Comparison of ENCODE assay signal across 18 cellular contexts in genomic region chr12:55722948-55723347, GRCh38. TPM values are rescaled to one million over a fixed set of nuclear protein-coding genes. Genes with fewer than 3 reads are reported as not detected.
DNase-seq lines count a peak whose midpoint lies in the region; ATAC-seq, FAIRE-seq and TF ChIP-seq lines count a peak whose summit lies in the region.
"Had no signal": no experiment of that assay in that cellular context is flagged by ENCODE, and none has a peak within 500 bp of the region (broad histone marks: within the 10 kb centered on the region; RNA-seq: fewer than 3 reads in every experiment).

No MANE protein-coding gene starts in this region.

- TF ChIP-seq EP300 in HepG2 (IDR thresholded peaks at IDR 0.05; ENCODE audit: low read depth in 2 of 2, low read length in 2 of 2) (no peak), HepG2 (CRISPR knock-in tag; IDR thresholded peaks at IDR 0.05; ENCODE audit: borderline replicate concordance) (no peak), gastroesophageal sphincter (IDR thresholded peaks at IDR 0.05) (no peak)

- in situ Hi-C loops in HepG2 (cut with HindIII; ENCODE audit: extremely low pct_ligation_motif_present, low pct_unique_long_range_greater_than_20kb) = no loop called here

- H3K27me3 ChIP-seq in HepG2 (ENCODE audit: control insufficient read depth in 1 of 2, insufficient read depth in 2 of 2, low read length in 2 of 2) = no peaks in the 10 kb centered on the region; a peak in 1 of 5 replicates
- H3K27me3 ChIP-seq in right lobe of liver = no peaks in the 10 kb centered on the region
- H3K27me3 ChIP-seq in gastroesophageal sphincter = no peaks in the 10 kb centered on the region
- H3K27me3 ChIP-seq in psoas muscle (ENCODE audit: insufficient read depth in 3 of 3, low read length in 2 of 3) = no peaks in the 10 kb centered on the region
- no peaks in the 10 kb centered on the region for H3K27me3 ChIP-seq in small intestine (ENCODE audit: control insufficient read depth in 2 of 2, insufficient read depth in 2 of 2, low read length in 2 of 2)
- H3K27me3 ChIP-seq: spleen, uterus had no signal

- intact Hi-C loops in HepG2 (cut with micrococcal nuclease; ENCODE audit: unreplicated experiment) = loop anchor here (5.0 kb wide), 1 partner anchor 536 kb away; no protein-coding TSS in a partner anchor
- intact Hi-C loops in right lobe of liver (cut with DNase I) = loop anchor here in 1 of 2 donors (5.0 kb wide), 1 partner anchor 41 kb away; a partner anchor contains a TSS
- intact Hi-C loops in psoas muscle (cut with DNase I) = no loop called here

- 98% methylated on average over 6 of the region's 8 CpGs for WGBS in HepG2 (ENCODE audit: low lambda C conversion rate)
- 100% methylated on average over 1 of the region's 8 CpGs for WGBS in right lobe of liver (ENCODE audit: insufficient coverage, low coverage, low lambda C conversion rate, missing lambda C conversion rate)
- WGBS in gastroesophageal sphincter (ENCODE audit: low coverage in 1 of 2), 2 donors = 80 to 89% methylated on average over 2 to 6 of the region's 8 CpGs
- WGBS in psoas muscle, 3 donors = 64 to 87% (median 72%) methylated on average over 8 of the region's 8 CpGs
- WGBS in small intestine, 3 donors = 89 to 94% (median 92%) methylated on average over 8 of the region's 8 CpGs

- no peak overlapping the region for H3K9ac ChIP-seq in HepG2 (ENCODE audit: insufficient read depth, low read depth, low read length)

- H3K79me2 ChIP-seq in HepG2 (ENCODE audit: insufficient read depth, low read length) = peaks cover 9% of the 10 kb centered on the region

- 0 out of 2 replicates have a peak, but pooled peaks cover 8% of the 10 kb centered on the region for H4K20me1 ChIP-seq in HepG2 (ENCODE audit: insufficient read depth, low read length)

- ATAC-seq in HepG2 = no peak
- ATAC-seq in right lobe of liver = no peak
- no peak for ATAC-seq in gastroesophageal sphincter
- no peak for ATAC-seq in psoas muscle
- no peak for ATAC-seq in GM19467 (IDR thresholded peaks at IDR 0.05; ENCODE audit: unreplicated experiment)
- ATAC-seq in GM19452 (IDR thresholded peaks at IDR 0.05; ENCODE audit: unreplicated experiment) = no peak
- ATAC-seq: stimulated activated memory B cell treated with anti-CD40 and anti-IgM and Interleukin-4, amounts not matched to agents 10 μg/mL and 1 μg/mL and 100 μg/mL, for 72 hours had no signal

- CTCF ChIA-PET in HepG2 (lab: Yijun Ruan, JAX; ENCODE audit: low intra/inter-chr PET ratio, low total read pairs) = interaction anchor here (1.4 to 3.4 kb wide), 2 partner anchors 14 to 42 kb away, joined by 3 to 36 read pairs; a partner anchor contains a TSS

- H3K9me3 ChIP-seq in HepG2 (ENCODE audit: low read length) = no peaks in the 10 kb centered on the region
- H3K9me3 ChIP-seq in right lobe of liver = no peaks in the 10 kb centered on the region
- no peaks in the 10 kb centered on the region for H3K9me3 ChIP-seq in gastroesophageal sphincter
- no peaks in the 10 kb centered on the region for H3K9me3 ChIP-seq in psoas muscle
- H3K9me3 ChIP-seq in small intestine (ENCODE audit: control insufficient read depth, low read depth) = no peaks in the 10 kb centered on the region
- H3K9me3 ChIP-seq: spleen, uterus had no signal

- peaks cover 84% of the 10 kb centered on the region for H3K4me1 ChIP-seq in HepG2 (ENCODE audit: insufficient read depth, low read length)
- peaks cover 0 to 56% (median 15%) of the 10 kb centered on the region in 4 donors for H3K4me1 ChIP-seq in right lobe of liver
- H3K4me1 ChIP-seq in gastroesophageal sphincter = peaks cover 23 to 99% (median 74%) of the 10 kb centered on the region in 3 donors
- H3K4me1 ChIP-seq in psoas muscle = peaks cover 94% of the 10 kb centered on the region
- H3K4me1 ChIP-seq in small intestine (ENCODE audit: control insufficient read depth in 2 of 2, insufficient read depth in 1 of 2, low read depth in 1 of 2, low read length in 1 of 2) = peaks cover 5 to 11% of the 10 kb centered on the region in 2 donors

- no peak for DNase-seq in HepG2 (ENCODE audit: low spot score)
- DNase-seq in right lobe of liver = no peak
- DNase-seq in psoas muscle = peak; percentile 13 to 59
- no peak for DNase-seq in activated CD4-positive, alpha-beta T cell treated with anti-CD3 and anti-CD28 coated beads for 1 hour
- no peak for DNase-seq in small intestine
- DNase-seq: activated CD4-positive, CD25-positive, alpha-beta regulatory T cell treated with anti-CD3 and anti-CD28 coated beads, Interleukin-2, amount 50 U/mL, for 72 hours; activated gamma-delta T cell treated with Interleukin-2 at 50 U/mL for 16 hours; Kasumi-1; NCI-H1436 treated with DMSO at 0.1 percent for 48 hours; occipital lobe; SHP77; spleen; uterus had no signal

- FAIRE-seq in HepG2 (lab: Jason Lieb, UNC) (no peak), small intestine (lab: Jason Lieb, UNC) (no peak)

- POLR2A ChIA-PET in HepG2 (lab: Yijun Ruan, JAX) = interaction anchor here (0.8 to 5.3 kb wide), 2 partner anchors 15 to 41 kb away, joined by 3 to 23 read pairs; a partner anchor contains a TSS

- BruUV-seq in HepG2 (replicated peaks; lab: Mats Ljungman, UMichigan) = TSS peak; percentile 8

- no peak overlapping the region for H2AFZ ChIP-seq in HepG2 (ENCODE audit: low read length)

- TF ChIP-seq CTCF in HepG2 (CRISPR knock-in tag; IDR thresholded peaks at IDR 0.05) (no peak), right lobe of liver (IDR thresholded peaks at IDR 0.05) (no peak), gastroesophageal sphincter (IDR thresholded peaks at IDR 0.05) (no peak), psoas muscle (IDR thresholded peaks at IDR 0.05) (no peak)

- peaks cover 10 to 25% of the 10 kb centered on the region in 2 experiments for H3K36me3 ChIP-seq in HepG2 (replicated peaks in 1 of 2; ENCODE audit: control insufficient read depth in 1 of 2, insufficient read depth in 2 of 2, low read length in 2 of 2)
- peaks cover 0 to 23% (median 2%) of the 10 kb centered on the region in 4 donors for H3K36me3 ChIP-seq in right lobe of liver
- H3K36me3 ChIP-seq in gastroesophageal sphincter = peaks cover 0 to 36% of the 10 kb centered on the region in 2 donors
- H3K36me3 ChIP-seq in psoas muscle (ENCODE audit: insufficient read depth in 1 of 2, low read depth in 1 of 2) = peaks cover 7 to 50% of the 10 kb centered on the region in 2 donors
- H3K36me3 ChIP-seq in small intestine (ENCODE audit: control insufficient read depth in 2 of 2, insufficient read depth in 2 of 2, low read length in 2 of 2) = peaks cover 5 to 14% of the 10 kb centered on the region in 2 donors
- H3K36me3 ChIP-seq: uterus had no signal

- no peak overlapping the region for H3K4me3 ChIP-seq in HepG2 (replicated peaks in 1 of 3; ENCODE audit: insufficient read depth in 1 of 3, low read depth in 2 of 3, low read length in 3 of 3)
- no peak overlapping the region for H3K4me3 ChIP-seq in right lobe of liver
- no peak overlapping the region for H3K4me3 ChIP-seq in gastroesophageal sphincter
- peak overlapping the region; percentile 29 for H3K4me3 ChIP-seq in psoas muscle
- H3K4me3 ChIP-seq in small intestine (ENCODE audit: low read depth in 1 of 2, low read length in 2 of 2) = no peak overlapping the region
- H3K4me3 ChIP-seq: spleen, uterus had no signal

- H3K4me2 ChIP-seq in HepG2 (ENCODE audit: low read depth, low read length) = no peak overlapping the region

- TF ChIP-seq POLR2A in HepG2 (IDR thresholded peaks at IDR 0.05; ENCODE audit: insufficient read depth in 1 of 2, low read depth in 2 of 2, low read length in 2 of 2) (no peak), right lobe of liver (IDR thresholded peaks at IDR 0.05) (no peak), gastroesophageal sphincter (IDR thresholded peaks at IDR 0.05) (no peak)

- H3K27ac ChIP-seq in HepG2 (ENCODE audit: extremely low read length, insufficient read depth, low read length) = no peak overlapping the region
- no peak overlapping the region for H3K27ac ChIP-seq in right lobe of liver
- H3K27ac ChIP-seq in gastroesophageal sphincter = peak overlapping the region in 3 of 4 donors; percentile 73 to 98 (median 96)
- H3K27ac ChIP-seq in psoas muscle = peak overlapping the region; percentile 92
- H3K27ac ChIP-seq in small intestine (ENCODE audit: low read depth in 1 of 2, low read length in 1 of 2) = no peak overlapping the region
- H3K27ac ChIP-seq: epithelial cell of prostate had no signal

- no peak for TF ChIP-seq RAD21 in HepG2 (CRISPR knock-in tag; IDR thresholded peaks at IDR 0.05)

RNA-seq across cellular contexts. Expression of gene RDH5, which starts 2.8 kb away (rescaled TPM):
- total RNA-seq in HepG2 (2016; rRNA removed; fragmentation: Illumina TruSeq; extraction: Trizol) (1.0 and 2.6 TPM in 2 replicates), right lobe of liver (10 to 100 TPM; 26.3 to 52.5 (median 43.0) TPM), gastroesophageal sphincter (10 to 100 TPM; 18.0 to 57.0 (median 31.9) TPM), psoas muscle (10 to 100 TPM; 11.4 to 25.4 (median 16.0) TPM)
- total RNA-seq in HepG2 (2016; cell fraction: cytosol; rRNA removed; fragmentation: Illumina TruSeq; extraction: Trizol; ENCODE audit: low read depth) = 1.2 and 1.5 TPM in 2 replicates
- total RNA-seq in HepG2 (2016; cell fraction: insoluble cytoplasmic fraction; rRNA removed; fragmentation: Illumina TruSeq; extraction: Trizol) = 1.2 and 2.6 TPM in 2 replicates
- 1.3 and 1.5 TPM in 2 replicates for total RNA-seq in HepG2 (2016; cell fraction: membrane; rRNA removed; fragmentation: Illumina TruSeq; extraction: Trizol)
- total RNA-seq in HepG2 (2016; cell fraction: nucleus; rRNA removed; fragmentation: Illumina TruSeq; extraction: Trizol) = 4.5 and 6.2 TPM in 2 replicates
- polyA plus RNA-seq in HepG2 (2011; rRNA removed) (5.7 TPM in 2 replicates), psoas muscle (10 to 100 TPM in 2 of 3 donors, 1 to 10 TPM in 1; 7.0 to 14.0 (median 11.9) TPM), small intestine (10 to 100 TPM; 19.2 to 79.8 (median 44.0) TPM)
- polyA plus RNA-seq in HepG2 (2011; cell fraction: cytosol; rRNA removed) = 2.4 and 3.4 TPM in 2 replicates
- 17.8 and 19.4 TPM in 2 replicates for polyA plus RNA-seq in HepG2 (2011; cell fraction: nucleus; rRNA removed)
- 3.3 and 4.2 TPM in 2 replicates for polyA plus RNA-seq in HepG2 (2012)
- 0.41 and 0.84 TPM in 2 replicates for polyA plus RNA-seq in HepG2 (2016; cell fraction: cytosol; fragmentation: Illumina TruSeq; extraction: Trizol; ENCODE audit: low read depth)
- 0.71 and 0.91 TPM in 2 replicates for polyA plus RNA-seq in HepG2 (2016; cell fraction: insoluble cytoplasmic fraction; fragmentation: Illumina TruSeq; extraction: Trizol; ENCODE audit: low read depth)
- polyA plus RNA-seq in HepG2 (2016; cell fraction: membrane; fragmentation: Illumina TruSeq; extraction: Trizol; ENCODE audit: low read depth) = 1.0 and 1.1 TPM in 2 replicates
- polyA plus RNA-seq in HepG2 (2016; cell fraction: nucleus; fragmentation: Illumina TruSeq; extraction: Trizol; ENCODE audit: insufficient read depth, low read depth) = 9.3 and 11.2 TPM in 2 replicates
- polyA minus RNA-seq in HepG2 (2011; rRNA and poly(A)+ RNA removed; ENCODE audit: low replicate concordance) = 4.1 and 8.8 TPM in 2 replicates
- 0.53 and 0.79 TPM in 2 replicates for polyA minus RNA-seq in HepG2 (2011; cell fraction: cytosol; rRNA and poly(A)+ RNA removed)
- 11.6 and 16.1 TPM in 2 replicates for polyA minus RNA-seq in HepG2 (2011; cell fraction: nucleus; rRNA and poly(A)+ RNA removed)

RNA-seq across cellular contexts. Expression of gene CD63, which starts 5.9 kb away (rescaled TPM):
- total RNA-seq in HepG2 (2016; rRNA removed; fragmentation: Illumina TruSeq; extraction: Trizol) = 134 and 277 TPM in 2 replicates
- total RNA-seq in HepG2 (2016; cell fraction: cytosol; rRNA removed; fragmentation: Illumina TruSeq; extraction: Trizol; ENCODE audit: low read depth) = 129 and 132 TPM in 2 replicates
- 128 and 284 TPM in 2 replicates for total RNA-seq in HepG2 (2016; cell fraction: insoluble cytoplasmic fraction; rRNA removed; fragmentation: Illumina TruSeq; extraction: Trizol)
- 138 and 152 TPM in 2 replicates for total RNA-seq in HepG2 (2016; cell fraction: membrane; rRNA removed; fragmentation: Illumina TruSeq; extraction: Trizol)
- total RNA-seq in HepG2 (2016; cell fraction: nucleus; rRNA removed; fragmentation: Illumina TruSeq; extraction: Trizol) = 203 and 224 TPM in 2 replicates
- polyA plus RNA-seq in HepG2 (2011; rRNA removed) = 211 and 234 TPM in 2 replicates
- 424 and 444 TPM in 2 replicates for polyA plus RNA-seq in HepG2 (2011; cell fraction: cytosol; rRNA removed)
- 140 and 196 TPM in 2 replicates for polyA plus RNA-seq in HepG2 (2011; cell fraction: nucleus; rRNA removed)
- polyA plus RNA-seq in HepG2 (2012) = 226 and 283 TPM in 2 replicates
- 186 and 213 TPM in 2 replicates for polyA plus RNA-seq in HepG2 (2016; cell fraction: cytosol; fragmentation: Illumina TruSeq; extraction: Trizol; ENCODE audit: low read depth)
- polyA plus RNA-seq in HepG2 (2016; cell fraction: insoluble cytoplasmic fraction; fragmentation: Illumina TruSeq; extraction: Trizol; ENCODE audit: low read depth) = 153 and 161 TPM in 2 replicates
- polyA plus RNA-seq in HepG2 (2016; cell fraction: membrane; fragmentation: Illumina TruSeq; extraction: Trizol; ENCODE audit: low read depth) = 149 and 167 TPM in 2 replicates
- polyA plus RNA-seq in HepG2 (2016; cell fraction: nucleus; fragmentation: Illumina TruSeq; extraction: Trizol; ENCODE audit: insufficient read depth, low read depth) = 381 and 422 TPM in 2 replicates
- 159 and 211 TPM in 2 replicates for polyA minus RNA-seq in HepG2 (2011; rRNA and poly(A)+ RNA removed; ENCODE audit: low replicate concordance)
- 94.7 and 99.2 TPM in 2 replicates for polyA minus RNA-seq in HepG2 (2011; cell fraction: cytosol; rRNA and poly(A)+ RNA removed)
- 47.0 and 55.9 TPM in 2 replicates for polyA minus RNA-seq in HepG2 (2011; cell fraction: nucleus; rRNA and poly(A)+ RNA removed)
- 100 to 1,000 TPM; 213 to 556 (median 317) TPM for total RNA-seq in right lobe of liver
- 100 to 1,000 TPM; 500 to 856 (median 792) TPM for total RNA-seq in gastroesophageal sphincter
- total RNA-seq in psoas muscle = 1,000 to 10,000 TPM in 2 of 4 donors, 100 to 1,000 TPM in 2; 592 to 1,401 (median 983) TPM
- 1,000 to 10,000 TPM; 1,147 to 2,407 (median 1,257) TPM for polyA plus RNA-seq in psoas muscle
- 100 to 1,000 TPM; 561 to 710 (median 694) TPM for polyA plus RNA-seq in small intestine

RNA-seq across cellular contexts. Expression of gene BLOC1S1, which starts 7.1 kb away (rescaled TPM):
- total RNA-seq in HepG2 (2016; rRNA removed; fragmentation: Illumina TruSeq; extraction: Trizol) (95.3 and 99.7 TPM in 2 replicates), right lobe of liver (100 to 1,000 TPM in 3 of 6 experiments, 10 to 100 TPM in 3; 81.8 to 175 (median 99.0) TPM), gastroesophageal sphincter (100 to 1,000 TPM; 187 to 214 (median 196) TPM), psoas muscle (100 to 1,000 TPM; 127 to 193 (median 165) TPM)
- 118 and 144 TPM in 2 replicates for total RNA-seq in HepG2 (2016; cell fraction: cytosol; rRNA removed; fragmentation: Illumina TruSeq; extraction: Trizol; ENCODE audit: low read depth)
- 97.9 and 110 TPM in 2 replicates for total RNA-seq in HepG2 (2016; cell fraction: insoluble cytoplasmic fraction; rRNA removed; fragmentation: Illumina TruSeq; extraction: Trizol)
- total RNA-seq in HepG2 (2016; cell fraction: membrane; rRNA removed; fragmentation: Illumina TruSeq; extraction: Trizol) = 102 and 108 TPM in 2 replicates
- total RNA-seq in HepG2 (2016; cell fraction: nucleus; rRNA removed; fragmentation: Illumina TruSeq; extraction: Trizol) = 34.2 and 48.7 TPM in 2 replicates
- polyA plus RNA-seq in HepG2 (2011; rRNA removed) (50.5 and 55.1 TPM in 2 replicates), psoas muscle (100 to 1,000 TPM; 185 to 260 (median 228) TPM), small intestine (100 to 1,000 TPM; 291 to 688 (median 576) TPM)
- 74.9 and 112 TPM in 2 replicates for polyA plus RNA-seq in HepG2 (2011; cell fraction: cytosol; rRNA removed)
- 22.5 and 27.2 TPM in 2 replicates for polyA plus RNA-seq in HepG2 (2011; cell fraction: nucleus; rRNA removed)
- polyA plus RNA-seq in HepG2 (2012) = 34.8 and 38.2 TPM in 2 replicates
- 149 and 162 TPM in 2 replicates for polyA plus RNA-seq in HepG2 (2016; cell fraction: cytosol; fragmentation: Illumina TruSeq; extraction: Trizol; ENCODE audit: low read depth)
- 107 and 112 TPM in 2 replicates for polyA plus RNA-seq in HepG2 (2016; cell fraction: insoluble cytoplasmic fraction; fragmentation: Illumina TruSeq; extraction: Trizol; ENCODE audit: low read depth)
- polyA plus RNA-seq in HepG2 (2016; cell fraction: membrane; fragmentation: Illumina TruSeq; extraction: Trizol; ENCODE audit: low read depth) = 91.5 and 100 TPM in 2 replicates
- polyA plus RNA-seq in HepG2 (2016; cell fraction: nucleus; fragmentation: Illumina TruSeq; extraction: Trizol; ENCODE audit: insufficient read depth, low read depth) = 64.2 and 67.2 TPM in 2 replicates
- polyA minus RNA-seq in HepG2 (2011; rRNA and poly(A)+ RNA removed; ENCODE audit: low replicate concordance) = 21.9 and 89.7 TPM in 2 replicates
- 6.7 and 11.0 TPM in 2 replicates for polyA minus RNA-seq in HepG2 (2011; cell fraction: cytosol; rRNA and poly(A)+ RNA removed)
- 7.8 and 8.2 TPM in 2 replicates for polyA minus RNA-seq in HepG2 (2011; cell fraction: nucleus; rRNA and poly(A)+ RNA removed)

RNA-seq across cellular contexts. Expression of gene ITGA7, which starts 15.2 kb away (rescaled TPM):
- total RNA-seq in HepG2 (2016; rRNA removed; fragmentation: Illumina TruSeq; extraction: Trizol) = 0.24 and 0.75 TPM in 2 replicates
- not detected in 2 replicates for total RNA-seq in HepG2 (2016; cell fraction: cytosol; rRNA removed; fragmentation: Illumina TruSeq; extraction: Trizol; ENCODE audit: low read depth)
- total RNA-seq in HepG2 (2016; cell fraction: insoluble cytoplasmic fraction; rRNA removed; fragmentation: Illumina TruSeq; extraction: Trizol) = 0.15 and 0.35 TPM in 2 replicates
- 0.03 and 0.14 TPM in 2 replicates for total RNA-seq in HepG2 (2016; cell fraction: membrane; rRNA removed; fragmentation: Illumina TruSeq; extraction: Trizol)
- total RNA-seq in HepG2 (2016; cell fraction: nucleus; rRNA removed; fragmentation: Illumina TruSeq; extraction: Trizol) = 1.3 and 1.5 TPM in 2 replicates
- 0.65 and 1.8 TPM in 2 replicates for polyA plus RNA-seq in HepG2 (2011; rRNA removed)
- 0.16 and 0.28 TPM in 2 replicates for polyA plus RNA-seq in HepG2 (2011; cell fraction: cytosol; rRNA removed)
- 12.1 and 12.6 TPM in 2 replicates for polyA plus RNA-seq in HepG2 (2011; cell fraction: nucleus; rRNA removed)
- 1.1 and 1.2 TPM in 2 replicates for polyA plus RNA-seq in HepG2 (2012)
- not detected in 2 replicates for polyA plus RNA-seq in HepG2 (2016; cell fraction: cytosol; fragmentation: Illumina TruSeq; extraction: Trizol; ENCODE audit: low read depth)
- 0.28 TPM in 1 of 2 replicates, not detected in the other for polyA plus RNA-seq in HepG2 (2016; cell fraction: insoluble cytoplasmic fraction; fragmentation: Illumina TruSeq; extraction: Trizol; ENCODE audit: low read depth)
- polyA plus RNA-seq in HepG2 (2016; cell fraction: membrane; fragmentation: Illumina TruSeq; extraction: Trizol; ENCODE audit: low read depth) = not detected in 2 replicates
- 1.7 and 2.7 TPM in 2 replicates for polyA plus RNA-seq in HepG2 (2016; cell fraction: nucleus; fragmentation: Illumina TruSeq; extraction: Trizol; ENCODE audit: insufficient read depth, low read depth)
- polyA minus RNA-seq in HepG2 (2011; rRNA and poly(A)+ RNA removed; ENCODE audit: low replicate concordance) = 1.4 and 1.9 TPM in 2 replicates
- polyA minus RNA-seq in HepG2 (2011; cell fraction: cytosol; rRNA and poly(A)+ RNA removed) = not detected in 2 replicates
- polyA minus RNA-seq in HepG2 (2011; cell fraction: nucleus; rRNA and poly(A)+ RNA removed) = 2.2 and 3.1 TPM in 2 replicates
- 10 to 100 TPM in 3 of 6 experiments, 1 to 10 TPM in 3; 3.1 to 20.1 (median 8.3) TPM for total RNA-seq in right lobe of liver
- 100 to 1,000 TPM; 143 to 260 (median 182) TPM for total RNA-seq in gastroesophageal sphincter
- 100 to 1,000 TPM; 297 to 433 (median 350) TPM for total RNA-seq in psoas muscle
- polyA plus RNA-seq in psoas muscle = 100 to 1,000 TPM in 2 of 3 donors, 10 to 100 TPM in 1; 51.8 to 254 (median 152) TPM
- 10 to 100 TPM in 2 of 3 donors, 1 to 10 TPM in 1; 6.3 to 81.6 (median 24.4) TPM for polyA plus RNA-seq in small intestine

RNA-seq across cellular contexts. Expression of gene GDF11, which starts 20.0 kb away (rescaled TPM):
- total RNA-seq in HepG2 (2016; rRNA removed; fragmentation: Illumina TruSeq; extraction: Trizol) (1.4 and 1.5 TPM in 2 replicates), right lobe of liver (under 1 TPM; 0.25 to 0.95 (median 0.54) TPM), gastroesophageal sphincter (1 to 10 TPM; 2.8 to 9.8 (median 3.6) TPM), psoas muscle (1 to 10 TPM in 3 of 4 donors, under 1 TPM in 1; 0.88 to 4.8 (median 1.4) TPM)
- total RNA-seq in HepG2 (2016; cell fraction: cytosol; rRNA removed; fragmentation: Illumina TruSeq; extraction: Trizol; ENCODE audit: low read depth) = 5.4 and 5.8 TPM in 2 replicates
- total RNA-seq in HepG2 (2016; cell fraction: insoluble cytoplasmic fraction; rRNA removed; fragmentation: Illumina TruSeq; extraction: Trizol) = 0.56 and 1.8 TPM in 2 replicates
- 6.1 and 6.4 TPM in 2 replicates for total RNA-seq in HepG2 (2016; cell fraction: membrane; rRNA removed; fragmentation: Illumina TruSeq; extraction: Trizol)
- total RNA-seq in HepG2 (2016; cell fraction: nucleus; rRNA removed; fragmentation: Illumina TruSeq; extraction: Trizol) = 0.53 and 1.2 TPM in 2 replicates
- polyA plus RNA-seq in HepG2 (2011; rRNA removed) (0.63 and 1.0 TPM in 2 replicates), psoas muscle (1 to 10 TPM in 2 of 3 donors, under 1 TPM in 1; 0.34 to 3.7 (median 2.3) TPM), small intestine (1 to 10 TPM in 2 of 3 donors, under 1 TPM in 1; 0.22 to 2.7 (median 2.2) TPM)
- 0.85 and 1.1 TPM in 2 replicates for polyA plus RNA-seq in HepG2 (2011; cell fraction: cytosol; rRNA removed)
- polyA plus RNA-seq in HepG2 (2011; cell fraction: nucleus; rRNA removed) = 0.83 and 1.1 TPM in 2 replicates
- 0.56 and 1.0 TPM in 2 replicates for polyA plus RNA-seq in HepG2 (2012)
- polyA plus RNA-seq in HepG2 (2016; cell fraction: cytosol; fragmentation: Illumina TruSeq; extraction: Trizol; ENCODE audit: low read depth) = 14.3 and 14.9 TPM in 2 replicates
- 2.1 and 3.0 TPM in 2 replicates for polyA plus RNA-seq in HepG2 (2016; cell fraction: insoluble cytoplasmic fraction; fragmentation: Illumina TruSeq; extraction: Trizol; ENCODE audit: low read depth)
- polyA plus RNA-seq in HepG2 (2016; cell fraction: membrane; fragmentation: Illumina TruSeq; extraction: Trizol; ENCODE audit: low read depth) = 11.3 and 12.5 TPM in 2 replicates
- 2.0 and 2.7 TPM in 2 replicates for polyA plus RNA-seq in HepG2 (2016; cell fraction: nucleus; fragmentation: Illumina TruSeq; extraction: Trizol; ENCODE audit: insufficient read depth, low read depth)
- polyA minus RNA-seq in HepG2 (2011; rRNA and poly(A)+ RNA removed; ENCODE audit: low replicate concordance) = 1.8 and 14.3 TPM in 2 replicates
- polyA minus RNA-seq in HepG2 (2011; cell fraction: cytosol; rRNA and poly(A)+ RNA removed) = 0.18 and 0.49 TPM in 2 replicates
- polyA minus RNA-seq in HepG2 (2011; cell fraction: nucleus; rRNA and poly(A)+ RNA removed) = 0.90 and 0.99 TPM in 2 replicates

Comparison
In these comparisons a context has a peak if more than half of its experiments do, and no peak if none do; other contexts are left out.
1. DNase-seq: peak in psoas muscle (2 of 2); none in HepG2 (single experiment), right lobe of liver (0 of 3), activated CD4-positive, alpha-beta T cell treated with anti-CD3 and anti-CD28 coated beads for 1 hour (single experiment) and small intestine (single experiment).
2. H3K27ac ChIP-seq: peak in gastroesophageal sphincter (3 of 4) and psoas muscle (single experiment); none in HepG2 (single experiment), right lobe of liver (0 of 3) and small intestine (0 of 2).